Comparison of ENCODE assay signal across 22 cellular contexts in genomic region chr17:973053-973452, GRCh38. TPM values are rescaled to one million over a fixed set of nuclear protein-coding genes. Genes with fewer than 3 reads are reported as not detected.
DNase-seq lines count a peak whose midpoint lies in the region; ATAC-seq and TF ChIP-seq lines count a peak whose summit lies in the region.
"Had no signal": no experiment of that assay in that cellular context is flagged by ENCODE, and none has a peak within 500 bp of the region (broad histone marks: within the 10 kb centered on the region; RNA-seq: fewer than 3 reads in every experiment).

No MANE protein-coding gene starts in this region.

- RAD21 ChIA-PET in HCT116 (lab: Charles Lee; ENCODE audit: low non-redundant PET in 1 of 2, low total read pairs in 2 of 2, uncharacterized antibody in 2 of 2, unreplicated experiment in 2 of 2), result interaction anchor here (0.5 to 0.7 kb wide), 2 partner anchors 174 to 210 kb away, joined by 3 read pairs; no protein-coding TSS in a partner anchor

- H3K4me3 Mint-ChIP-seq in glutamatergic neuron (ENCODE audit: unreplicated experiment) (peak overlapping the region; percentile 30), CD14-positive monocyte (no peak overlapping the region)
- no peak overlapping the region for H3K4me3 Mint-ChIP-seq in effector memory CD8-positive, alpha-beta T cell
- H3K4me3 Mint-ChIP-seq: activated B cell treated with CpG ODN at 0.5 μM for 24 hours, naive B cell had no signal

- WGBS in trophoblast cell (ENCODE audit: extremely low coverage, insufficient coverage, insufficient read length), result no CpG with 5 or more reads among the region's 12 CpGs

- TF ChIP-seq RAD21 in HCT116 (IDR thresholded peaks at IDR 0.05; ENCODE audit: low read depth), result no peak

- no TSS peak for BruUV-seq in HCT116 (replicated peaks; lab: Mats Ljungman, UMichigan)

- peaks cover 50% of the 10 kb centered on the region for H3K4me1 Mint-ChIP-seq in glutamatergic neuron (ENCODE audit: low read depth, unreplicated experiment)
- no peaks in the 10 kb centered on the region for H3K4me1 Mint-ChIP-seq in effector memory CD8-positive, alpha-beta T cell (ENCODE audit: low read depth in 2 of 2)
- peaks cover 10% of the 10 kb centered on the region for H3K4me1 Mint-ChIP-seq in CD14-positive monocyte

- peaks cover 91% of the 10 kb centered on the region for H3K79me2 ChIP-seq in HCT116 (ENCODE audit: insufficient read depth, low read length)
- peaks cover 22% of the 10 kb centered on the region for H3K79me2 ChIP-seq in trophoblast cell (ENCODE audit: control insufficient read depth, insufficient read depth, low read length, poor library complexity)

- H3K9me3 Mint-ChIP-seq in glutamatergic neuron (ENCODE audit: unreplicated experiment), result peaks cover 7% of the 10 kb centered on the region
- no peaks in the 10 kb centered on the region for H3K9me3 Mint-ChIP-seq in effector memory CD8-positive, alpha-beta T cell
- peaks cover 0 to 6% (median under 1%) of the 10 kb centered on the region in 7 donors for H3K9me3 Mint-ChIP-seq in CD14-positive monocyte
- H3K9me3 Mint-ChIP-seq: activated B cell treated with CpG ODN at 0.5 μM for 24 hours, naive B cell had no signal

- peak overlapping the region; percentile 27 for H3K9ac ChIP-seq in HCT116 (ENCODE audit: low read length)
- H3K9ac ChIP-seq in trophoblast cell (ENCODE audit: low read length), result no peak overlapping the region

- no peaks in the 10 kb centered on the region; the same call in 1 of the 2 replicates for H4K20me1 ChIP-seq in HCT116 (ENCODE audit: insufficient read depth)

- POLR2A ChIA-PET in HCT116 (lab: Charles Lee), result interaction anchor here (0.8 kb wide), 1 partner anchor 16 kb away, joined by 3 read pairs; no protein-coding TSS in a partner anchor

- no peak overlapping the region for H3K18ac ChIP-seq in trophoblast cell (ENCODE audit: low read length)

- H3K23ac ChIP-seq in trophoblast cell (ENCODE audit: low read length), result no peak overlapping the region

- H3K4me2 ChIP-seq in HCT116 (ENCODE audit: low read length) (peak overlapping the region; percentile 62), trophoblast cell (ENCODE audit: low read length) (peak overlapping the region; percentile 40)

- H3K9me3 ChIP-seq in HCT116 (ENCODE audit: control insufficient read depth in 1 of 2, insufficient read depth in 1 of 2, low read depth in 1 of 2, low read length in 2 of 2) (no peaks in the 10 kb centered on the region), RWPE2 (ENCODE audit: severe bottlenecking) (no peaks in the 10 kb centered on the region), trophoblast cell (ENCODE audit: insufficient read depth, low read depth, low read length) (no peaks in the 10 kb centered on the region)
- H3K9me3 ChIP-seq: ascending aorta, Peyer's patch had no signal

- no peak overlapping the region for H2AK5ac ChIP-seq in trophoblast cell (ENCODE audit: low read length)

- H4K8ac ChIP-seq in trophoblast cell (ENCODE audit: low read depth, low read length), result no peak overlapping the region

- H3K36me3 Mint-ChIP-seq in glutamatergic neuron (ENCODE audit: unreplicated experiment) (no peaks in the 10 kb centered on the region), CD14-positive monocyte (peaks cover 0 to under 1% of the 10 kb centered on the region in 2 donors)
- H3K36me3 Mint-ChIP-seq in effector memory CD8-positive, alpha-beta T cell (ENCODE audit: insufficient read depth), result no peaks in the 10 kb centered on the region
- H3K36me3 Mint-ChIP-seq: naive B cell had no signal

- TF ChIP-seq POLR2A in HCT116 (IDR thresholded peaks at IDR 0.05; ENCODE audit: borderline replicate concordance, extremely low read depth, insufficient read depth, insufficient read length), result no peak

- DNase-seq in HCT116 (ENCODE audit: low read depth, low spot score) (peak; percentile 69), RWPE2 (ENCODE audit: low spot score) (peak; percentile 98), glutamatergic neuron (no peak), trophoblast cell (peak; percentile 24 to 65), CD14-positive monocyte (ENCODE audit: low spot score) (no peak), cerebellar nuclear complex (lab: John Stamatoyannopoulos, UW) (no peak), NCI-H510A (lab: John Stamatoyannopoulos, UW) (no peak)
- no peak for DNase-seq in effector memory CD8-positive, alpha-beta T cell
- DNase-seq: activated B cell treated with CpG ODN at 0.5 μM for 24 hours; activated gamma-delta T cell treated with Interleukin-2 at 50 U/mL for 16 hours; AML-193; DMS 273 treated with DMSO at 0.1 percent for 48 hours; hippocampal formation; naive B cell; NCI-H1694; NCI-H524; Peyer's patch; retina; stimulated activated CD4-positive, alpha-beta T cell treated with anti-CD3 and anti-CD28 coated beads, Interleukin-1b, Interleukin-23, amount 100 ng/mL, for 48 hours; substantia nigra; SW 1271 had no signal

- 0 out of 4 replicates have a peak, but pooled peaks cover 0 to under 1% of the 10 kb centered on the region in 2 experiments for H3K36me3 ChIP-seq in HCT116 (ENCODE audit: control insufficient read depth in 1 of 2, insufficient read depth in 2 of 2, low read length in 2 of 2)
- H3K36me3 ChIP-seq in RWPE2 (ENCODE audit: low read depth), result peaks cover 49% of the 10 kb centered on the region
- peaks cover 2% of the 10 kb centered on the region in 2 experiments for H3K36me3 ChIP-seq in trophoblast cell (ENCODE audit: control insufficient read depth in 1 of 2, insufficient read depth in 2 of 2, low read length in 2 of 2)
- H3K36me3 ChIP-seq: ascending aorta, Peyer's patch had no signal

- H2BK5ac ChIP-seq in trophoblast cell (ENCODE audit: low read depth, low read length, poor library complexity), result no peak overlapping the region

- H3K79me1 ChIP-seq in trophoblast cell (ENCODE audit: low read length), result no peaks in the 10 kb centered on the region

- TF ChIP-seq CTCF in HCT116 (IDR thresholded peaks at IDR 0.05 in 2 of 3, conservative IDR thresholded peaks at IDR 0.05 in 1 of 3; ENCODE audit: borderline replicate concordance in 1 of 3, insufficient read depth in 1 of 3, low read depth in 2 of 3, low read length in 2 of 3), result no peak
- TF ChIP-seq CTCF in RWPE2 (IDR thresholded peaks at IDR 0.05; ENCODE audit: poor library complexity, severe bottlenecking), result no peak
- no peak for TF ChIP-seq CTCF in glutamatergic neuron (IDR thresholded peaks at IDR 0.05; ENCODE audit: partially characterized antibody, unreplicated experiment)
- TF ChIP-seq CTCF in CD14-positive monocyte (IDR thresholded peaks at IDR 0.05), result no peak

- no peak overlapping the region for H2BK12ac ChIP-seq in trophoblast cell (ENCODE audit: low read length)

- no peaks in the 10 kb centered on the region for H3K9me2 ChIP-seq in HCT116 (ENCODE audit: insufficient read depth)

- H3K14ac ChIP-seq in trophoblast cell (ENCODE audit: low read length), result no peak overlapping the region

- H2BK120ac ChIP-seq in trophoblast cell (ENCODE audit: insufficient read depth, low read length, poor library complexity), result no peak overlapping the region

- CTCF ChIA-PET in HCT116 (lab: Charles Lee), result interaction anchor here (1.7 to 1.8 kb wide), 2 partner anchors 8 to 94 kb away, joined by 4 read pairs; no protein-coding TSS in a partner anchor

- H3K4me1 ChIP-seq in HCT116 (ENCODE audit: control insufficient read depth in 1 of 2, insufficient read depth in 2 of 2, low read length in 2 of 2) (peaks cover 62 to 96% of the 10 kb centered on the region in 2 experiments), RWPE2 (ENCODE audit: insufficient read depth, poor library complexity, severe bottlenecking) (peaks cover 70% of the 10 kb centered on the region), trophoblast cell (ENCODE audit: control insufficient read depth in 1 of 2, insufficient read depth in 2 of 2, low read length in 2 of 2) (peaks cover 14 to 16% of the 10 kb centered on the region in 2 experiments)
- H3K4me1 ChIP-seq: ascending aorta had no signal

- no peak overlapping the region for H4K12ac ChIP-seq in trophoblast cell (ENCODE audit: low read depth, low read length)

- intact Hi-C loops in HCT116 (cut with micrococcal nuclease), result loop anchor here (2.0 kb wide), 1 partner anchor 40 kb away; no protein-coding TSS in a partner anchor
- intact Hi-C loops in CD14-positive monocyte (cut with micrococcal nuclease), result no loop called here

- H3K27ac Mint-ChIP-seq in glutamatergic neuron (ENCODE audit: unreplicated experiment) (peak overlapping the region; percentile 53), CD14-positive monocyte (no peak overlapping the region)
- no peak overlapping the region for H3K27ac Mint-ChIP-seq in effector memory CD8-positive, alpha-beta T cell
- H3K27ac Mint-ChIP-seq: activated B cell treated with CpG ODN at 0.5 μM for 24 hours, naive B cell had no signal

- H3K27ac ChIP-seq in HCT116 (ENCODE audit: low read depth, low read length) (peak overlapping the region; percentile 55), RWPE2 (ENCODE audit: poor library complexity, severe bottlenecking) (peak overlapping the region; percentile 98), trophoblast cell (ENCODE audit: low read depth, low read length) (peak overlapping the region; percentile 38)
- H3K27ac ChIP-seq: ascending aorta, Peyer's patch had no signal

- no peaks in the 10 kb centered on the region for H3K27me3 ChIP-seq in HCT116 (ENCODE audit: insufficient read depth, low read length)
- no peaks in the 10 kb centered on the region for H3K27me3 ChIP-seq in RWPE2 (ENCODE audit: insufficient read depth, poor library complexity, severe bottlenecking)
- H3K27me3 ChIP-seq in trophoblast cell (ENCODE audit: insufficient read depth, low read length), result no peaks in the 10 kb centered on the region
- H3K27me3 ChIP-seq: ascending aorta, Peyer's patch had no signal

- H4K91ac ChIP-seq in trophoblast cell (ENCODE audit: low read depth, low read length), result no peak overlapping the region

- H3K27me3 Mint-ChIP-seq in glutamatergic neuron (ENCODE audit: unreplicated experiment), result peaks cover 2% of the 10 kb centered on the region
- H3K27me3 Mint-ChIP-seq in effector memory CD8-positive, alpha-beta T cell, result peaks cover 65 to 77% of the 10 kb centered on the region in 2 donors
- H3K27me3 Mint-ChIP-seq in CD14-positive monocyte (ENCODE audit: low read depth in 3 of 3), result peaks cover 56 to 71% (median 61%) of the 10 kb centered on the region in 3 donors

- H3K4me3 ChIP-seq in HCT116 (replicated peaks in 1 of 2; ENCODE audit: low read depth in 1 of 2, low read length in 2 of 2), result peak overlapping the region in 1 of 2 experiments; percentile 36; a peak in 3 of 4 replicates
- no peak overlapping the region for H3K4me3 ChIP-seq in RWPE2 (ENCODE audit: severe bottlenecking)
- no peak overlapping the region for H3K4me3 ChIP-seq in trophoblast cell (ENCODE audit: low read depth, low read length)
- H3K4me3 ChIP-seq: ascending aorta, Peyer's patch had no signal

- H3K4ac ChIP-seq in trophoblast cell (ENCODE audit: low read depth, low read length), result no peak overlapping the region

- ATAC-seq in HCT116 (peak; percentile 84), RWPE2 (ENCODE audit: low read depth) (peak; percentile 93)
- no peak for ATAC-seq in effector memory CD8-positive, alpha-beta T cell (replicated peaks)

- H2AFZ ChIP-seq in HCT116 (ENCODE audit: low read depth, low read length, poor library complexity, severe bottlenecking), result no peak overlapping the region
- H2AFZ ChIP-seq in trophoblast cell (ENCODE audit: insufficient read depth, low read length, poor library complexity), result no peak overlapping the region

RNA-seq across cellular contexts. Expression of gene NXN, which starts 6.5 kb away (rescaled TPM):
- total RNA-seq in HCT116 (2021; ENCODE audit: unreplicated experiment) (83.7 TPM), glutamatergic neuron (ENCODE audit: unreplicated experiment) (177 TPM)
- 60.7 and 64.7 TPM in 2 replicates for polyA plus RNA-seq in HCT116 (2012)
- polyA plus RNA-seq in trophoblast cell (2013), result 57.9 and 59.2 TPM in 2 replicates
- polyA plus RNA-seq in CD14-positive monocyte, result not detected

RNA-seq across cellular contexts. Expression of gene TIMM22, which starts 23.9 kb away (rescaled TPM):
- total RNA-seq in HCT116 (2021; ENCODE audit: unreplicated experiment), result 14.0 TPM
- 8.4 and 9.6 TPM in 2 replicates for polyA plus RNA-seq in HCT116 (2012)
- 22.0 TPM for total RNA-seq in glutamatergic neuron (ENCODE audit: unreplicated experiment)
- polyA plus RNA-seq in trophoblast cell (2013), result 10.6 and 10.9 TPM in 2 replicates
- polyA plus RNA-seq in CD14-positive monocyte, result 10 to 100 TPM; 13.1 to 13.6 TPM

Comparison
In these comparisons a context has a peak if more than half of its experiments do, and no peak if none do; other contexts are left out.
1. DNase-seq: peak in HCT116 (single experiment), RWPE2 (single experiment) and trophoblast cell (2 of 2); none in glutamatergic neuron (single experiment), effector memory CD8-positive, alpha-beta T cell (0 of 3), CD14-positive monocyte (single experiment), cerebellar nuclear complex (0 of 2) and NCI-H510A (single experiment).
2. H3K27ac ChIP-seq: peak in every context shown above with its lines; median percentile 98 in RWPE2; 55 in HCT116; 38 in trophoblast cell.